ENCODE assay signal across 27 cellular contexts in genomic region chr13:111999352-111999751, GRCh38.
A peak's percentile ranks its signal among the peaks of the same experiment; 100 is the strongest.
DNase-seq lines count a peak whose midpoint lies in the region; ATAC-seq, FAIRE-seq and TF ChIP-seq lines count a peak whose summit lies in the region.
"Had no signal": no experiment of that assay in that cellular context is flagged by ENCODE, and none has a peak within 500 bp of the region (broad histone marks: within the 10 kb centered on the region; RNA-seq: fewer than 3 reads in every experiment).

No MANE protein-coding gene starts in this region.

- no peak overlapping the region for H4K5ac ChIP-seq in H1 (ENCODE audit: insufficient read length, low read depth, low read length)

- no peak overlapping the region for H3K4me2 ChIP-seq in GM23338
- H3K4me2 ChIP-seq in Karpas-422 (ENCODE audit: low read depth, low read length, poor library complexity, severe bottlenecking), result no peak overlapping the region
- H3K4me2 ChIP-seq in H1 (ENCODE audit: insufficient read depth in 1 of 2, low read depth in 2 of 2, low read length in 2 of 2), result no peak overlapping the region
- H3K4me2 ChIP-seq: BLaER1 had no signal

- ATAC-seq in GM23338, result peak; percentile 82
- ATAC-seq: GM12878 had no signal

- FAIRE-seq in H1 (lab: Jason Lieb, UNC), result peak; percentile 81
- FAIRE-seq: A204.1, GM12878, GM12892, GM18507 had no signal

- H3K9me3 ChIP-seq in Karpas-422 (ENCODE audit: low read length), result no peaks in the 10 kb centered on the region
- peaks cover 0 to 7% of the 10 kb centered on the region in 2 experiments; a peak in 1 of 4 replicates for H3K9me3 ChIP-seq in H1 (ENCODE audit: insufficient read depth in 2 of 2, low read depth in 1 of 2, low read length in 1 of 2)
- H3K9me3 ChIP-seq: BE2C, BLaER1 had no signal

- TF ChIP-seq POLR2A in H1 (IDR thresholded peaks at IDR 0.05; ENCODE audit: control extremely low read depth in 1 of 2, low read depth in 2 of 2, low read length in 2 of 2), result no peak

- no peak overlapping the region for H3K18ac ChIP-seq in H1 (ENCODE audit: extremely low read depth, low read length)

- H2BK15ac ChIP-seq in H1 (ENCODE audit: low read length), result no peak overlapping the region

- no peaks in the 10 kb centered on the region for H4K20me1 ChIP-seq in GM23338 (replicated peaks; ENCODE audit: insufficient read depth)
- no peaks in the 10 kb centered on the region for H4K20me1 ChIP-seq in Karpas-422 (ENCODE audit: insufficient read depth, low read depth, low read length)
- peaks cover 0 to 1% of the 10 kb centered on the region in 2 experiments for H4K20me1 ChIP-seq in H1 (replicated peaks in 1 of 2; ENCODE audit: control insufficient read depth in 1 of 2, insufficient read depth in 2 of 2, low read length in 2 of 2)
- H4K20me1 ChIP-seq: BLaER1 had no signal

- no peak overlapping the region for H2AFZ ChIP-seq in GM23338
- no peak overlapping the region for H2AFZ ChIP-seq in Karpas-422 (ENCODE audit: low read length)
- no peak overlapping the region for H2AFZ ChIP-seq in H1 (ENCODE audit: low read length)

- H2BK120ac ChIP-seq in H1 (replicated peaks; ENCODE audit: low read depth, low read length), result no peak overlapping the region

- H3K4me3 ChIP-seq in GM23338 (no peak overlapping the region), Karpas-422 (ENCODE audit: low read length) (no peak overlapping the region), H1 (ENCODE audit: extremely low read depth in 1 of 4, insufficient read depth in 2 of 4, low read depth in 3 of 4, low read length in 4 of 4) (no peak overlapping the region)
- H3K4me3 ChIP-seq: BLaER1, GM12878 had no signal

- CTCF ChIA-PET in H1 (lab: Charles Lee; ENCODE audit: partially characterized antibody), result no interaction called here

- no peak overlapping the region for H3K56ac ChIP-seq in H1 (replicated peaks; ENCODE audit: insufficient read length, low read depth, low read length)

- H3K4me1 ChIP-seq in GM23338 (ENCODE audit: insufficient read depth) (no peaks in the 10 kb centered on the region), Karpas-422 (ENCODE audit: low read length) (no peaks in the 10 kb centered on the region), H1 (replicated peaks in 1 of 4; ENCODE audit: control insufficient read depth in 3 of 4, insufficient read depth in 4 of 4, low read length in 3 of 4) (no peaks in the 10 kb centered on the region)
- H3K4me1 ChIP-seq: BE2C had no signal

- TF ChIP-seq CTCF in GM23338 (conservative IDR thresholded peaks at IDR 0.05; ENCODE audit: low read depth in 2 of 2), result no peak
- no peak for TF ChIP-seq CTCF in H1 (IDR thresholded peaks at IDR 0.05; ENCODE audit: control extremely low read depth in 1 of 3, insufficient read depth in 1 of 3, low read depth in 1 of 3, low read length in 3 of 3)

- no peak overlapping the region for H3K14ac ChIP-seq in H1 (ENCODE audit: insufficient read length)

- no peaks in the 10 kb centered on the region for H3K79me1 ChIP-seq in H1 (ENCODE audit: low read depth, low read length)

- TF ChIP-seq RAD21 in H1 (IDR thresholded peaks at IDR 0.05 in 1 of 2, conservative IDR thresholded peaks at IDR 0.05 in 1 of 2; ENCODE audit: low read depth in 2 of 2, low read length in 2 of 2), result no peak

- no peak overlapping the region for H2AK5ac ChIP-seq in H1 (ENCODE audit: low read depth, low read length)

- no peaks in the 10 kb centered on the region for H3K36me3 Mint-ChIP-seq in GM23338 (ENCODE audit: low read depth)
- H3K36me3 Mint-ChIP-seq: CD14-positive monocyte; CD4-positive, alpha-beta memory T cell; CD4-positive, CD25-positive, alpha-beta regulatory T cell; CD8-positive, alpha-beta memory T cell had no signal

- peaks cover 61% of the 10 kb centered on the region for H3K27me3 Mint-ChIP-seq in GM23338 (ENCODE audit: insufficient read depth, low read depth, poor library complexity)

- H3K9ac ChIP-seq in Karpas-422 (ENCODE audit: low read length) (no peak overlapping the region), H1 (replicated peaks in 1 of 4; ENCODE audit: extremely low read depth in 1 of 4, low read depth in 3 of 4, low read length in 3 of 4) (no peak overlapping the region)
- H3K9ac ChIP-seq: BLaER1 had no signal

- H3K27ac Mint-ChIP-seq in GM23338, result no peak overlapping the region
- H3K27ac Mint-ChIP-seq: CD14-positive monocyte; CD4-positive, alpha-beta memory T cell; CD4-positive, CD25-positive, alpha-beta regulatory T cell; CD8-positive, alpha-beta memory T cell had no signal

- H3K27ac ChIP-seq in GM23338 (ENCODE audit: low read depth) (no peak overlapping the region), Karpas-422 (ENCODE audit: low read length) (no peak overlapping the region), H1 (ENCODE audit: low read depth, low read length) (no peak overlapping the region)
- H3K27ac ChIP-seq: BLaER1 had no signal

- POLR2A ChIA-PET in H1 (lab: Charles Lee; ENCODE audit: partially characterized antibody), result no interaction called here

- no peak overlapping the region for H3K4me3 Mint-ChIP-seq in GM23338
- H3K4me3 Mint-ChIP-seq: CD14-positive monocyte; CD4-positive, alpha-beta memory T cell; CD4-positive, CD25-positive, alpha-beta regulatory T cell; CD8-positive, alpha-beta memory T cell had no signal

- no peaks in the 10 kb centered on the region for H3K79me2 ChIP-seq in GM23338 (replicated peaks; ENCODE audit: insufficient read depth)
- no peaks in the 10 kb centered on the region for H3K79me2 ChIP-seq in Karpas-422 (ENCODE audit: low read length)
- no peaks in the 10 kb centered on the region for H3K79me2 ChIP-seq in H1 (ENCODE audit: control insufficient read depth in 1 of 2, insufficient read depth in 2 of 2, low read length in 2 of 2)

- 71% methylated on average over 5 of the region's 5 CpGs; no CpG with 5 or more reads in 1 of the 2 experiments for WGBS in H1 (ENCODE audit: extremely low coverage in 1 of 2, insufficient coverage in 1 of 2, insufficient read length in 1 of 2, insufficient replicate concordance in 2 of 2, low coverage in 1 of 2, low lambda C conversion rate in 2 of 2, missing lambda C conversion rate in 1 of 2), 2 experiments

- peaks cover 4% of the 10 kb centered on the region; the same call in 1 of the 2 replicates for H3K23me2 ChIP-seq in H1 (ENCODE audit: low read depth, low read length)

- H3K36me3 ChIP-seq in GM23338 (ENCODE audit: insufficient read depth), result no peaks in the 10 kb centered on the region
- no peaks in the 10 kb centered on the region for H3K36me3 ChIP-seq in Karpas-422 (ENCODE audit: insufficient read depth, low read length)
- H3K36me3 ChIP-seq in H1 (ENCODE audit: control insufficient read depth in 2 of 4, insufficient read depth in 4 of 4, low read length in 3 of 4), result no peaks in the 10 kb centered on the region
- H3K36me3 ChIP-seq: BE2C, BLaER1 had no signal

- no peaks in the 10 kb centered on the region for H3K9me2 ChIP-seq in GM23338 (ENCODE audit: insufficient read depth)
- H3K9me2 ChIP-seq in Karpas-422 (replicated peaks; ENCODE audit: insufficient read depth, low read length), result no peaks in the 10 kb centered on the region

- H2BK12ac ChIP-seq in H1 (ENCODE audit: low read depth, low read length), result no peak overlapping the region

- H3K27me3 ChIP-seq in GM23338 (ENCODE audit: insufficient read depth) (peaks cover 63% of the 10 kb centered on the region), Karpas-422 (ENCODE audit: low read length) (no peaks in the 10 kb centered on the region), H1 (replicated peaks in 1 of 4; ENCODE audit: control insufficient read depth in 3 of 4, extremely low read depth in 1 of 4, insufficient read depth in 3 of 4, low read length in 3 of 4) (peaks cover 24 to 71% (median 50%) of the 10 kb centered on the region in 4 experiments)
- H3K27me3 ChIP-seq: BLaER1 had no signal

- DNase-seq in GM23338 (ENCODE audit: low spot score), result no peak
- DNase-seq in Karpas-422, result peak; percentile 10
- DNase-seq in H1 (ENCODE audit: low read depth in 1 of 2, low spot score in 2 of 2), result no peak
- no peak for DNase-seq in anterior cingulate cortex (lab: John Stamatoyannopoulos, UW)
- DNase-seq in activated naive CD4-positive, alpha-beta T cell treated with anti-CD3 and anti-CD28 coated beads, Interleukin-2, amount 50 U/mL, for 16 hours, result no peak
- DNase-seq in kidney glomerular epithelial cell (lab: John Stamatoyannopoulos, UW), result no peak
- DNase-seq: 8988T; ACHN; BE2C; C1 segment of cervical spinal cord; CD4-positive, alpha-beta memory T cell; CD4-positive, CD25-positive, alpha-beta regulatory T cell; CD8-positive, alpha-beta memory T cell; COR-L47; DMS 273 treated with DMSO at 0.1 percent for 48 hours; DMS153; DMS53; DMS79; DND-41; EL; GDM1 had no signal

- no peak overlapping the region for H2BK5ac ChIP-seq in H1 (ENCODE audit: low read depth, low read length)

- H3K23ac ChIP-seq in H1 (ENCODE audit: insufficient read length), result no peak overlapping the region

- no peak overlapping the region for H2BK20ac ChIP-seq in H1 (ENCODE audit: low read length)

- H3K4me1 Mint-ChIP-seq in GM23338, result no peaks in the 10 kb centered on the region
- H3K4me1 Mint-ChIP-seq: CD14-positive monocyte; CD4-positive, alpha-beta memory T cell; CD4-positive, CD25-positive, alpha-beta regulatory T cell; CD8-positive, alpha-beta memory T cell had no signal

- H4K91ac ChIP-seq in H1 (replicated peaks; ENCODE audit: insufficient read length, low read length), result no peak overlapping the region

- no peak overlapping the region for H4K8ac ChIP-seq in H1 (ENCODE audit: extremely low read depth, insufficient read depth, low read length)

- H3F3A ChIP-seq in GM23338 (replicated peaks; ENCODE audit: low read depth), result no peaks in the 10 kb centered on the region

- H3K4ac ChIP-seq in H1 (replicated peaks; ENCODE audit: insufficient read length, low read depth, low read length), result no peak overlapping the region

- TF ChIP-seq EP300 in H1 (IDR thresholded peaks at IDR 0.05; ENCODE audit: borderline replicate concordance in 1 of 2, low read depth in 2 of 2, low read length in 2 of 2), result no peak

- H3K9me3 Mint-ChIP-seq in GM23338, result peaks cover 3% of the 10 kb centered on the region; the same call in 1 of the 3 replicates

TF ChIP-seq in GM23338, 12 proteins besides CTCF, POLR2A, EP300 and RAD21:
- TF ChIP-seq NANOG (IDR thresholded peaks at IDR 0.05; ENCODE audit: borderline replicate concordance), result no peak
- TF ChIP-seq CREB1 (CRISPR knock-in tag; IDR thresholded peaks at IDR 0.05; ENCODE audit: low read depth), result no peak
- peak; percentile 44 for TF ChIP-seq POLR2AphosphoS5 (IDR thresholded peaks at IDR 0.05; ENCODE audit: low read depth)
TF ChIP-seq in GM23338: peak in this region for 1.

TF ChIP-seq in H1, 55 proteins besides CTCF, POLR2A, EP300 and RAD21 (continues in another document):
- no peak for TF ChIP-seq E2F6 (IDR thresholded peaks at IDR 0.05)
